In the genomic region with DNA sequence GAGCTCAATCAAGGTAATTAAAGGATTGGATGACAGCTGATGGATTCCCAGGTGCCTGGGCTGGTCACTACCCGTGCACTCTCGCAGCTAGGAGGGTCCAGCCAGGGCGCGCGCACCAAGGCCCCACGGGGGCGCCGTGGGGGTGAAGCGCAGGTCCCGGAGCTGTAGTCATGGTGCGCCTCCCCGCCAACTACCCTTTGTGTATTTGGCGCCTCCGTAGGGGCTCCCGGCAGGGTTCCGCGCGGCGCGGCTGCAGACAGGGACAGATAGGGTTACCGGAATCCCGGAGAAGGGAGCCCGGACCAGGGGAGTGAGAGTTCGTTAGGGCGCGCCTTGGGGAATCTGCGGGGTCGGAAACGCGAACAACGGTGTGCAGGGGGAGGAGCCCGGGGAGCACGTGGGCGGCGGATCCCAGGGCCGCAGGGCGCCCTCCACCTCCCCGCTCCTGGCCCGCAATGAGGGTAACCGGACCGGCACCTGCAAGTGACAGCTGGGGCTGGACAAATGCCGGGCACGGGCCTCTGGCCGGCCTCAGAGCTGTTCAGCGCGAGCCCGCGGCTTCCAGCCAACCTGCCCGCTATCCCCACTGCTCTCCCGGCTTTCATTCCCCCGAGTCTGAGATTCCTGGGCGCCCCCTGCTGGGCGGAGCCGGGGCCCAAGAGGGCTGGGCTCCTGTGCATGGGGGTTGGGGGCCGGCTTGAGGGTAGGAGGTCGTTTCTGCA, we compare ENCODE assay signal across 8 cellular contexts. TPM values are rescaled to one million over a fixed set of nuclear protein-coding genes. Genes with fewer than 3 reads are reported as not detected.
A peak's percentile ranks its signal among the peaks of the same experiment; 100 is the strongest.
DNase-seq lines count a peak whose midpoint lies in the region; ATAC-seq, FAIRE-seq and TF ChIP-seq lines count a peak whose summit lies in the region.

No MANE protein-coding gene starts in this region.

- H3K9ac ChIP-seq in BLaER1 treated with 17β-estradiol and CSF1 and Interleukin-3, amounts not matched to agents 10 nM and 100 nM = peak overlapping the region; percentile 67 to 87 (median 84)
- no peak overlapping the region for H3K9ac ChIP-seq in smooth muscle cell (ENCODE audit: low read depth)

- peak; percentile 51 for ATAC-seq in GM19463 (IDR thresholded peaks at IDR 0.05; ENCODE audit: unreplicated experiment)

- 1% methylated on average over 54 of the region's 56 CpGs for WGBS in smooth muscle cell (ENCODE audit: low lambda C conversion rate)

- TF ChIP-seq CTCF in WERI-Rb-1 (IDR thresholded peaks at IDR 0.05; ENCODE audit: low read depth, low read length) (peak; percentile 83), bronchial epithelial cell (IDR thresholded peaks at IDR 0.05; ENCODE audit: insufficient read depth, low read length, severe bottlenecking) (peak; percentile 91), smooth muscle cell (IDR thresholded peaks at IDR 0.05; ENCODE audit: borderline replicate concordance, insufficient read depth, poor library complexity, severe bottlenecking) (peak; percentile 92)

- H3K4me1 ChIP-seq in BLaER1 treated with 17β-estradiol and CSF1 and Interleukin-3, amounts not matched to agents 10 nM and 100 nM = peaks cover 51 to 74% (median 57%) of the 10 kb centered on the region in 10 experiments
- peaks cover 12% of the 10 kb centered on the region for H3K4me1 ChIP-seq in smooth muscle cell (ENCODE audit: low read depth)

- DNase-seq in NCI-H2029 (lab: John Stamatoyannopoulos, UW) (peak; percentile 36), WERI-Rb-1 (peak; percentile 91), bronchial epithelial cell (ENCODE audit: low read depth) (peak; percentile 41), inferior parietal cortex (ENCODE audit: extremely low spot score) (peak; percentile 75), smooth muscle cell (lab: John Stamatoyannopoulos, UW; ENCODE audit: unreplicated experiment) (peak; percentile 40), mesenteric fat pad (ENCODE audit: low spot score) (no peak)

- no peaks in the 10 kb centered on the region for H3K79me2 ChIP-seq in smooth muscle cell (ENCODE audit: low read depth)

- peaks cover 10% of the 10 kb centered on the region for H3F3A ChIP-seq in smooth muscle cell (ENCODE audit: low read depth)

- no peak overlapping the region for H2AFZ ChIP-seq in smooth muscle cell (ENCODE audit: low read depth)

- H3K27ac ChIP-seq in BLaER1 treated with 17β-estradiol and CSF1 and Interleukin-3, amounts not matched to agents 10 nM and 100 nM = peak overlapping the region in 10 of 11 experiments; percentile 22 to 97 (median 88); a peak in 18 of 22 replicates
- peak overlapping the region; percentile 93 for H3K27ac ChIP-seq in WERI-Rb-1
- H3K27ac ChIP-seq in smooth muscle cell (ENCODE audit: low read depth) = no peak overlapping the region

- FAIRE-seq in bronchial epithelial cell (lab: Jason Lieb, UNC) = no peak

- peak overlapping the region; percentile 84 to 99 (median 92) for H3K4me2 ChIP-seq in BLaER1 treated with 17β-estradiol and CSF1 and Interleukin-3, amounts not matched to agents 10 nM and 100 nM
- H3K4me2 ChIP-seq in smooth muscle cell = peak overlapping the region; percentile 99

- peaks cover 0 to 21% (median 10%) of the 10 kb centered on the region in 11 experiments; a peak in 18 of 22 replicates for H3K36me3 ChIP-seq in BLaER1 treated with 17β-estradiol and CSF1 and Interleukin-3, amounts not matched to agents 10 nM and 100 nM
- H3K36me3 ChIP-seq in WERI-Rb-1 = no peaks in the 10 kb centered on the region
- no peaks in the 10 kb centered on the region for H3K36me3 ChIP-seq in bronchial epithelial cell (ENCODE audit: control insufficient read depth, insufficient read depth, low read length)
- H3K36me3 ChIP-seq in smooth muscle cell (ENCODE audit: low read depth) = no peaks in the 10 kb centered on the region

- peak overlapping the region; percentile 61 to 75 (median 64) for H3K4me3 ChIP-seq in BLaER1 treated with 17β-estradiol and CSF1 and Interleukin-3, amounts not matched to agents 10 nM and 100 nM
- H3K4me3 ChIP-seq in WERI-Rb-1 (ENCODE audit: low read depth, low read length) (peak overlapping the region; percentile 71), bronchial epithelial cell (ENCODE audit: low read depth, low read length) (peak overlapping the region; percentile 45), smooth muscle cell (peak overlapping the region; percentile 69)

- no peaks in the 10 kb centered on the region for H3K27me3 ChIP-seq in BLaER1 treated with 17β-estradiol and CSF1 and Interleukin-3, amounts not matched to agents 10 nM and 100 nM
- no peaks in the 10 kb centered on the region for H3K27me3 ChIP-seq in WERI-Rb-1 (ENCODE audit: insufficient read depth, low read depth, severe bottlenecking)
- no peaks in the 10 kb centered on the region for H3K27me3 ChIP-seq in bronchial epithelial cell (ENCODE audit: control insufficient read depth, insufficient read depth, low read length)
- H3K27me3 ChIP-seq in smooth muscle cell (ENCODE audit: low read depth) = no peaks in the 10 kb centered on the region

- no peaks in the 10 kb centered on the region for H3K9me3 ChIP-seq in BLaER1 treated with 17β-estradiol and CSF1 and Interleukin-3, amounts not matched to agents 10 nM and 100 nM (replicated peaks in 1 of 11)
- no peaks in the 10 kb centered on the region for H3K9me3 ChIP-seq in WERI-Rb-1 (ENCODE audit: severe bottlenecking)
- H3K9me3 ChIP-seq in smooth muscle cell (replicated peaks; ENCODE audit: low read depth) = no peaks in the 10 kb centered on the region

- H4K20me1 ChIP-seq in BLaER1 treated with 17β-estradiol and CSF1 and Interleukin-3, amounts not matched to agents 10 nM and 100 nM = no peaks in the 10 kb centered on the region
- no peaks in the 10 kb centered on the region for H4K20me1 ChIP-seq in smooth muscle cell (ENCODE audit: low read depth)

RNA-seq across cellular contexts. Expression of a gene that starts 3.4 kb away (rescaled TPM):
- total RNA-seq in bronchial epithelial cell = not detected in 2 replicates
- not detected in 2 replicates for total RNA-seq in smooth muscle cell
- polyA plus RNA-seq in smooth muscle cell = 0.18 and 0.74 TPM in 2 replicates
- 4.5 TPM for total RNA-seq in mesenteric fat pad

RNA-seq across cellular contexts. Expression of a gene that starts 8.1 kb away (rescaled TPM):
- total RNA-seq in bronchial epithelial cell = 2.2 and 3.4 TPM in 2 replicates
- total RNA-seq in smooth muscle cell = 1.3 and 10.2 TPM in 2 replicates
- polyA plus RNA-seq in smooth muscle cell = 33.0 and 42.4 TPM in 2 replicates
- 18.5 TPM for total RNA-seq in mesenteric fat pad
